In the genomic region with DNA sequence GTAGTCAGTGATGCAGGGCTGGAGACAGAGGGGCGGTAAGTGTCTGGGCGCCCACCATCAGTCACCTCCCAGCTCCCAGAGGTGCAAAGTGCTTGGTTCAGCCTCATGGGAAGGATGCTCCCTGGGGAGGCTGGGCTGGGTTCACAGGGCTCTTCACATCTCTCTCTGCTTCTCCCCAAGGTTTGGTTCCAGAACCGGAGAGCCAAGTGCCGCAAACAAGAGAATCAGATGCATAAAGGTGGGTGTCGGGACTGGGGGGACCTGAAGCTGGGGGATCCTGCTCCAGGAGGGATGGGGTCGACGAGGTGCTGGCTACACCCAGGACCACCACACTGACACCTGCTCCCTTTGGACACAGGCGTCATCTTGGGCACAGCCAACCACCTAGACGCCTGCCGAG, we compare ENCODE assay signal across 30 cellular contexts. TPM values are rescaled to one million over a fixed set of nuclear protein-coding genes. Genes with fewer than 3 reads are reported as not detected.
"Had no signal": no experiment of that assay in that cellular context is flagged by ENCODE, and none has a peak within 500 bp of the region (broad histone marks: within the 10 kb centered on the region; RNA-seq: fewer than 3 reads in every experiment).

No MANE protein-coding gene starts in this region.

- H3K27me3 ChIP-seq: SJSA1 had no signal

- H3K4me3 ChIP-seq: SJSA1 had no signal

- ATAC-seq: activated CD4-positive, alpha-beta T cell treated with anti-CD3 and anti-CD28 coated beads for 36 hours; activated T-cell treated with anti-CD3 and anti-CD28 coated beads, Interleukin-2, amount 50 U/mL, for 72 hours; activated T-helper 17 cell treated with anti-CD3 and anti-CD28 coated beads, Interleukin-2, amount 50 U/mL, for 72 hours; Panc1 had no signal

- H3K36me3 ChIP-seq: brain microvascular endothelial cell, SJSA1 had no signal

- H3K27ac ChIP-seq: brain microvascular endothelial cell, SJSA1 had no signal

- DNase-seq: activated CD4-positive, alpha-beta memory T cell treated with anti-CD3 and anti-CD28 coated beads for 36 hours; activated CD4-positive, alpha-beta T cell treated with anti-CD3 and anti-CD28 coated beads for 36 hours; activated CD4-positive, alpha-beta T cell treated with anti-CD3 and anti-CD28 coated beads, Interleukin-2, amount 50 U/mL, for 1 hour; activated CD8-positive, alpha-beta memory T cell treated with anti-CD3 and anti-CD28 coated beads, Interleukin-2, amount 50 U/mL, for 4 hours; activated effector memory CD4-positive, alpha-beta T cell treated with anti-CD3 and anti-CD28 coated beads, Interleukin-2, amount 50 U/mL, for 16 hours; activated naive CD4-positive, alpha-beta T cell; activated naive CD4-positive, alpha-beta T cell treated with anti-CD3 and anti-CD28 coated beads, Interleukin-2, amount 50 U/mL, for 16 hours; activated naive CD8-positive, alpha-beta T cell treated with anti-CD3 and anti-CD28 coated beads for 36 hours; activated T-cell treated with anti-CD3 and anti-CD28 coated beads for 4 hours; activated T-cell treated with anti-CD3 and anti-CD28 coated beads, Interleukin-2, amount 50 U/mL, for 72 hours; amniotic stem cell; brain microvascular endothelial cell; central memory CD4-positive, alpha-beta T cell; NCI-H1105; NCI-H1417 treated with DMSO at 0.1 percent for 48 hours; NCI-H187 treated with DMSO at 0.1 percent for 48 hours; NCI-H2081; NCI-H2171 treated with DMSO at 0.1 percent for 48 hours; NCI-H2227 treated with DMSO at 0.1 percent for 48 hours; NCI-H446 treated with DMSO at 0.1 percent for 48 hours; NCI-H524; NCI-H69; SHP77 treated with DMSO at 0.1 percent for 48 hours; SK-N-SH had no signal

- H3K4me1 ChIP-seq: SJSA1 had no signal

- H3K9me3 ChIP-seq: SK-N-SH had no signal

RNA-seq across cellular contexts. Expression of gene SHOX, which starts 10.1 kb away (rescaled TPM):
- total RNA-seq: activated CD4-positive, alpha-beta memory T cell treated with anti-CD3 and anti-CD28 coated beads for 36 hours; activated CD4-positive, alpha-beta T cell treated with anti-CD3 and anti-CD28 coated beads for 36 hours; activated naive CD8-positive, alpha-beta T cell treated with anti-CD3 and anti-CD28 coated beads for 36 hours; activated T-cell treated with anti-CD3 and anti-CD28 coated beads, Interleukin-2, amount 50 U/mL, for 72 hours; activated T-helper 17 cell treated with anti-CD3 and anti-CD28 coated beads, Interleukin-2, amount 50 U/mL, for 72 hours; aorta; M059J; RPMI7951; SJSA1 had no signal
- polyA plus RNA-seq: SK-N-SH had no signal
